8 cellular contexts compared by ENCODE assay signal in genomic region chrX:12946838-12947544, GRCh38. TPM values are rescaled to one million over a fixed set of nuclear protein-coding genes. Genes with fewer than 3 reads are reported as not detected.
A peak's percentile ranks its signal among the peaks of the same experiment; 100 is the strongest.
DNase-seq lines count a peak whose midpoint lies in the region; ATAC-seq and TF ChIP-seq lines count a peak whose summit lies in the region.

No MANE protein-coding gene starts in this region.

- peak; percentile 95 for TF ChIP-seq CTCF in AG04450 (IDR thresholded peaks at IDR 0.05; ENCODE audit: low read depth, low read length)
- peak; percentile 96 for TF ChIP-seq CTCF in retinal pigment epithelial cell (conservative IDR thresholded peaks at IDR 0.05; ENCODE audit: low read depth, low read length)

- intact Hi-C loops in right cardiac atrium (cut with DNase I): loop anchor here in 1 of 4 donors (10.0 kb wide), 1 partner anchor 538 kb away; no protein-coding TSS in a partner anchor

- CTCF ChIA-PET in AG04450 (lab: Charles Lee): interaction anchor here (0.6 to 3.4 kb wide), 86 partner anchors 9 to 1911 kb away, joined by 3 to 87 read pairs (median 4); partner anchors contain the start of genes RAB9A and TMSB4X

- H3K4me1 ChIP-seq in right cardiac atrium (ENCODE audit: control insufficient read depth, insufficient read depth, low read length): peaks cover 3% of the 10 kb centered on the region

- no peaks in the 10 kb centered on the region for H3K27me3 ChIP-seq in AG04450 (ENCODE audit: control insufficient read depth, insufficient read depth, low read length)
- H3K27me3 ChIP-seq in right cardiac atrium (ENCODE audit: control insufficient read depth, insufficient read depth): no peaks in the 10 kb centered on the region

- no peaks in the 10 kb centered on the region for H3K9me3 ChIP-seq in AG04450 (ENCODE audit: control insufficient read depth, insufficient read depth, low read length)
- no peaks in the 10 kb centered on the region for H3K9me3 ChIP-seq in right cardiac atrium (ENCODE audit: control insufficient read depth, low read length)

- peak; percentile 58 for DNase-seq in AG04450 (ENCODE audit: low read depth, low spot score)
- DNase-seq in GM19238 (ENCODE audit: insufficient read length, low spot score): peak; percentile 48
- DNase-seq in NCI-H1105 treated with DMSO at 0.1 percent for 48 hours (lab: John Stamatoyannopoulos, UW): peak; percentile 47
- DNase-seq in SW480 (ENCODE audit: low spot score): peak; percentile 81
- DNase-seq in amniotic epithelial cell (ENCODE audit: low read depth): peak; percentile 76
- DNase-seq in right cardiac atrium: peak in 2 of 3 donors; percentile 61 to 77
- DNase-seq in retinal pigment epithelial cell (ENCODE audit: low read depth): peak; percentile 52

- POLR2A ChIA-PET in AG04450 (lab: Yijun Ruan, JAX): interaction anchor here (0.7 to 1.8 kb wide), 4 partner anchors 9 to 541 kb away, joined by 3 to 39 read pairs (median 4); partner anchors contain the start of gene TMSB4X

- ATAC-seq in right cardiac atrium: peak; percentile 65 to 84
- no peak for ATAC-seq in GM18858 (IDR thresholded peaks at IDR 0.05; ENCODE audit: unreplicated experiment)

- H3K27ac ChIP-seq in AG04450 (ENCODE audit: low read depth, low read length) (peak overlapping the region; percentile 52), right cardiac atrium (ENCODE audit: low read length) (peak overlapping the region; percentile 27)

- H3K4me3 ChIP-seq in AG04450 (ENCODE audit: low read depth, low read length) (no peak overlapping the region), right cardiac atrium (ENCODE audit: low read length) (no peak overlapping the region), retinal pigment epithelial cell (ENCODE audit: low read length) (no peak overlapping the region)

- 43% methylated on average over 5 of the region's 5 CpGs for WGBS in right cardiac atrium

RNA-seq across cellular contexts. Expression of gene TMSB4X, which starts 27.9 kb away (rescaled TPM):
- polyA plus RNA-seq in AG04450 (2011; rRNA removed) (6,551 and 6,856 TPM in 2 replicates), right cardiac atrium (2,718 TPM)
- polyA minus RNA-seq in AG04450 (2011; rRNA and poly(A)+ RNA removed): 2,637 and 2,670 TPM in 2 replicates
- total RNA-seq in right cardiac atrium: 1,000 to 10,000 TPM; 1,054 to 1,542 (median 1,304) TPM

RNA-seq across cellular contexts. Expression of gene TLR8, which starts 40.6 kb away (rescaled TPM):
- polyA plus RNA-seq in AG04450 (2011; rRNA removed) (not detected in 2 replicates), right cardiac atrium (0.14 TPM)
- not detected in 2 replicates for polyA minus RNA-seq in AG04450 (2011; rRNA and poly(A)+ RNA removed)
- total RNA-seq in right cardiac atrium: 1 to 10 TPM; 1.3 to 2.8 (median 2.1) TPM
